30 cellular contexts compared by ENCODE assay signal in the genomic region with DNA sequence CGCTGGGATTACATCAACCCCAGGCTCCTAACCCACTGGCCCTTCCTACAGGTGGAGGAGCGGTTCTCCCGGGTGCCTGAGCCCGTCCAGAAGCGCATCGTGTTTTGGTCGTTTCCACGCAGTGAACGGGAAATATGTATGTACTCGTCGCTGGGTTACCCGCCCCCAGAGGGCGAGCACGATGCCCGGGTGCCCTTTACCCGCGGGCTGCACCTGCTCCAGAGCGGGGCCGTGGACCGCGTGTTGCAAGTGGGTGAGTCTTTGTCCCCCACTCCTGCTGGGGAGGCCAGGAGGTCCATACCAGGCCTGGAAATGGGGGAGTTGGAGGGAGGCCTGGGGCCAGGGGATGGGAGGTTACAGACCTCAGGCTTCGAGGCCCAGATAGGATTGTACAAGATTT.
"Had no signal": no experiment of that assay in that cellular context is flagged by ENCODE, and none has a peak within 500 bp of the region (broad histone marks: within the 10 kb centered on the region; RNA-seq: fewer than 3 reads in every experiment).

No MANE protein-coding gene starts in this region.

- H3K27me3 ChIP-seq: ascending aorta, breast epithelium, cardiac muscle cell, colonic mucosa, esophagus squamous epithelium, gastroesophageal sphincter had no signal

- H3K4me3 ChIP-seq: ascending aorta, breast epithelium, cardiac muscle cell, colonic mucosa, esophagus squamous epithelium, gastroesophageal sphincter had no signal

- DNase-seq: activated CD4-positive, alpha-beta memory T cell treated with anti-CD3 and anti-CD28 coated beads for 36 hours; activated CD4-positive, alpha-beta T cell treated with anti-CD3 and anti-CD28 coated beads for 36 hours; activated CD4-positive, alpha-beta T cell treated with anti-CD3 and anti-CD28 coated beads, Interleukin-2, amount 10 ng/mL, durations not matched to agents 24 days and 14 days; activated CD4-positive, CD25-positive, alpha-beta regulatory T cell; activated CD4-positive, CD25-positive, alpha-beta regulatory T cell treated with anti-CD3 and anti-CD28 coated beads, Interleukin-2, amount 50 U/mL, for 72 hours; activated CD8-positive, alpha-beta memory T cell treated with anti-CD3 and anti-CD28 coated beads, Interleukin-2, amount 10 ng/mL, durations not matched to agents 7 days and 5 days; activated CD8-positive, alpha-beta memory T cell treated with anti-CD3 and anti-CD28 coated beads, Interleukin-2, amount 50 U/mL, for 4 hours; activated CD8-positive, alpha-beta T cell treated with anti-CD3 and anti-CD28 coated beads, Interleukin-2, amount 10 ng/mL, durations not matched to agents 7 days and 5 days; activated effector memory CD4-positive, alpha-beta T cell treated with anti-CD3 and anti-CD28 coated beads, Interleukin-2, amount 50 U/mL, for 16 hours; activated naive CD4-positive, alpha-beta T cell treated with anti-CD3 and anti-CD28 coated beads for 36 hours; activated naive CD8-positive, alpha-beta T cell treated with anti-CD3 and anti-CD28 coated beads, Interleukin-2, amount 10 ng/mL, durations not matched to agents 7 days and 5 days; activated T-cell treated with anti-CD3 and anti-CD28 coated beads, Interleukin-2, amount 50 U/mL, for 1 hour; activated T-cell treated with anti-CD3 and anti-CD28 coated beads, Interleukin-2, amount 50 U/mL, for 48 hours; central memory CD4-positive, alpha-beta T cell; cerebellar nuclear complex; colonic mucosa; effector CD8-positive, alpha-beta T cell; esophagus squamous epithelium; foreskin melanocyte; head of caudate nucleus; T-helper 1 cell; T-helper 17 cell; T1000 had no signal

- FAIRE-seq: endometrium, endothelial cell of umbilical vein had no signal

- H3K9me3 ChIP-seq: ascending aorta, breast epithelium, colonic mucosa, esophagus squamous epithelium, gastroesophageal sphincter had no signal

- H3K4me1 ChIP-seq: colonic mucosa had no signal

- H3K36me3 ChIP-seq: ascending aorta, breast epithelium, cardiac muscle cell, colonic mucosa had no signal

- H3K27ac ChIP-seq: ascending aorta, breast epithelium, cardiac muscle cell, colonic mucosa, epithelial cell of prostate, esophagus squamous epithelium, gastroesophageal sphincter had no signal

- ATAC-seq: activated CD4-positive, alpha-beta T cell treated with anti-CD3 and anti-CD28 coated beads for 36 hours; activated CD8-positive, alpha-beta memory T cell treated with anti-CD3 and anti-CD28 coated beads, Interleukin-2, amount 10 ng/mL, durations not matched to agents 7 days and 5 days; activated CD8-positive, alpha-beta T cell treated with anti-CD3 and anti-CD28 coated beads, Interleukin-2, amount 10 ng/mL, durations not matched to agents 7 days and 5 days; gastroesophageal sphincter; T-helper 17 cell had no signal
